Comparison of ENCODE assay signal across 27 cellular contexts in the genomic region with DNA sequence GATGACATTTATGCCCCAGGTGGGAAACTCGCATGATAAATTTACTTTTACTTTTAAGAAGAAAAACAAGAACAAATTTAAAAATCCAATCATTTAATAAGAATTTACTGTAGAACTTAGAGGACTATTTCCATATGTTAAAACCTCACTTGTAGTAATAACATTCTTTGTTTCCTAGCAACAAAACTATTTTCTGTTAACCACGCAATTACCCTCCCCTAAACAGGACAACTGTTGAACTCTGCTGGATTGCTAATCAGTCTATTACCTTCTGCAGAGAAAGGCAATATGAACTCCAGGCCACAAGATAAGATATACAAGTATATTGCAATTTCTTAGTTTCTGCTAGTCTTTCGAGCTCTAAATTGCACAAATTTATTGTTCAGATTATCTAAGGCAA.
DNase-seq lines count a peak whose midpoint lies in the region; ATAC-seq and TF ChIP-seq lines count a peak whose summit lies in the region.
"Had no signal": no experiment of that assay in that cellular context is flagged by ENCODE, and none has a peak within 500 bp of the region (broad histone marks: within the 10 kb centered on the region; RNA-seq: fewer than 3 reads in every experiment).

No MANE protein-coding gene starts in this region.

- CTCF ChIA-PET in AG04449 (lab: Yijun Ruan, JAX) = no interaction called here

- H2AFZ ChIP-seq in GM23338 = no peak overlapping the region
- H2AFZ ChIP-seq: parathyroid adenoma had no signal

- ATAC-seq in GM23338 = no peak
- ATAC-seq in HG03342 (IDR thresholded peaks at IDR 0.05; ENCODE audit: unreplicated experiment) = no peak
- ATAC-seq: activated CD8-positive, alpha-beta T cell treated with anti-CD3 and anti-CD28 coated beads for 36 hours; activated T-helper 17 cell treated with anti-CD3 and anti-CD28 coated beads, Interleukin-2, amount 50 U/mL, for 72 hours; effector memory CD8-positive, alpha-beta T cell; HCT116; Panc1; upper lobe of right lung had no signal

- no peaks in the 10 kb centered on the region for H3K79me2 ChIP-seq in GM23338 (replicated peaks; ENCODE audit: insufficient read depth)
- H3K79me2 ChIP-seq: parathyroid adenoma had no signal

- H3K9me3 ChIP-seq in SK-N-MC (ENCODE audit: low read depth, low read length) (no peaks in the 10 kb centered on the region), tibial artery (no peaks in the 10 kb centered on the region)
- H3K9me3 ChIP-seq: left ventricle myocardium inferior, suprapubic skin, upper lobe of right lung had no signal

- 0 out of 2 replicates have a peak, but pooled peaks cover 2% of the 10 kb centered on the region for H3K9me2 ChIP-seq in GM23338 (ENCODE audit: insufficient read depth)

- POLR2A ChIA-PET in AG04449 (lab: Yijun Ruan, JAX) = no interaction called here

- H3K27me3 ChIP-seq in GM23338 (ENCODE audit: insufficient read depth) = no peaks in the 10 kb centered on the region
- no peaks in the 10 kb centered on the region for H3K27me3 ChIP-seq in tibial artery
- H3K27me3 ChIP-seq: cardiac muscle cell, suprapubic skin, upper lobe of right lung had no signal

- peak; percentile 12 for DNase-seq in AG04449 (ENCODE audit: low read depth, low spot score)
- peak; percentile 1 for DNase-seq in GM23338 (ENCODE audit: low spot score)
- no peak for DNase-seq in SK-N-MC (ENCODE audit: low read depth, low spot score)
- DNase-seq in left kidney (ENCODE audit: low read depth, low spot score) = peak; percentile 7
- DNase-seq in NCI-H345 treated with DMSO at 0.1 percent for 48 hours (lab: John Stamatoyannopoulos, UW; ENCODE audit: unreplicated experiment) = no peak
- no peak for DNase-seq in tibial artery
- DNase-seq: activated CD8-positive, alpha-beta T cell treated with anti-CD3 and anti-CD28 coated beads for 36 hours; activated naive CD4-positive, alpha-beta T cell treated with anti-CD3 and anti-CD28 coated beads, Interleukin-2, amount 50 U/mL, for 16 hours; cortex of kidney; effector memory CD8-positive, alpha-beta T cell; glutamatergic neuron; left ventricle myocardium inferior; MV-4-11; NCI-H1436 treated with DMSO at 0.1 percent for 48 hours; NCI-H524 treated with DMSO at 0.1 percent for 48 hours; Right ventricle myocardium superior; stimulated activated naive CD4-positive, alpha-beta T cell treated with Interleukin-2 at 50 U/mL for 16 hours; upper lobe of right lung had no signal

- no peaks in the 10 kb centered on the region for H3F3A ChIP-seq in GM23338 (replicated peaks; ENCODE audit: low read depth)

- intact Hi-C loops in tibial artery (cut with DNase I; ENCODE audit: low total_unique reads) = no loop called here

- H3K4me1 Mint-ChIP-seq in GM23338 = 0 out of 3 replicates have a peak, but pooled peaks cover 3% of the 10 kb centered on the region
- H3K4me1 Mint-ChIP-seq: activated T-helper 17 cell treated with anti-CD3 and anti-CD28 coated beads, Interleukin-2, amount 50 U/mL, for 72 hours; B cell had no signal

- H3K4me2 ChIP-seq in GM23338 = no peak overlapping the region

- H3K36me3 Mint-ChIP-seq in GM23338 (ENCODE audit: low read depth) = no peaks in the 10 kb centered on the region

- TF ChIP-seq CTCF in AG04449 (IDR thresholded peaks at IDR 0.05; ENCODE audit: insufficient read depth, low read length, missing control alignments) = no peak
- TF ChIP-seq CTCF in GM23338 (conservative IDR thresholded peaks at IDR 0.05; ENCODE audit: low read depth in 2 of 2) = no peak
- TF ChIP-seq CTCF in tibial artery (IDR thresholded peaks at IDR 0.05) = no peak

- H3K27me3 Mint-ChIP-seq in GM23338 (ENCODE audit: insufficient read depth, low read depth, poor library complexity) = no peaks in the 10 kb centered on the region
- H3K27me3 Mint-ChIP-seq: activated CD8-positive, alpha-beta T cell treated with anti-CD3 and anti-CD28 coated beads for 36 hours; activated T-helper 17 cell treated with anti-CD3 and anti-CD28 coated beads, Interleukin-2, amount 50 U/mL, for 72 hours; B cell; effector memory CD8-positive, alpha-beta T cell had no signal

- H3K36me3 ChIP-seq in GM23338 (ENCODE audit: insufficient read depth) = no peaks in the 10 kb centered on the region
- H3K36me3 ChIP-seq in SK-N-MC (ENCODE audit: insufficient read depth, low read length) = no peaks in the 10 kb centered on the region
- H3K36me3 ChIP-seq in tibial artery = no peaks in the 10 kb centered on the region
- H3K36me3 ChIP-seq: cardiac muscle cell, left ventricle myocardium inferior, suprapubic skin, upper lobe of right lung had no signal

- no peak overlapping the region for H3K9ac ChIP-seq in SK-N-MC (ENCODE audit: insufficient read length)
- H3K9ac ChIP-seq: parathyroid adenoma had no signal

- H3K4me1 ChIP-seq in GM23338 (ENCODE audit: insufficient read depth) (no peaks in the 10 kb centered on the region), tibial artery (no peaks in the 10 kb centered on the region)
- H3K4me1 ChIP-seq: left ventricle myocardium inferior, parathyroid adenoma, suprapubic skin, upper lobe of right lung had no signal

- H3K9me3 Mint-ChIP-seq in GM23338 = no peaks in the 10 kb centered on the region
- H3K9me3 Mint-ChIP-seq: activated CD8-positive, alpha-beta T cell treated with anti-CD3 and anti-CD28 coated beads for 36 hours; activated T-helper 17 cell treated with anti-CD3 and anti-CD28 coated beads, Interleukin-2, amount 50 U/mL, for 72 hours had no signal

- no peaks in the 10 kb centered on the region for H4K20me1 ChIP-seq in GM23338 (replicated peaks; ENCODE audit: insufficient read depth)

- H3K27ac Mint-ChIP-seq in GM23338 = no peak overlapping the region
- H3K27ac Mint-ChIP-seq: activated CD8-positive, alpha-beta T cell treated with anti-CD3 and anti-CD28 coated beads for 36 hours; activated T-helper 17 cell treated with anti-CD3 and anti-CD28 coated beads, Interleukin-2, amount 50 U/mL, for 72 hours; B cell; effector memory CD8-positive, alpha-beta T cell had no signal

- H3K4me3 ChIP-seq in AG04449 (ENCODE audit: low read depth, low read length) = no peak overlapping the region
- no peak overlapping the region for H3K4me3 ChIP-seq in GM23338
- H3K4me3 ChIP-seq in SK-N-MC = peak overlapping the region; percentile 14; the same call in 1 of the 2 replicates
- H3K4me3 ChIP-seq in tibial artery = no peak overlapping the region
- H3K4me3 ChIP-seq: cardiac muscle cell, left ventricle myocardium inferior, skin epidermis, suprapubic skin, upper lobe of right lung had no signal

- no peak overlapping the region for H3K4me3 Mint-ChIP-seq in GM23338
- H3K4me3 Mint-ChIP-seq: activated CD8-positive, alpha-beta T cell treated with anti-CD3 and anti-CD28 coated beads for 36 hours; activated T-helper 17 cell treated with anti-CD3 and anti-CD28 coated beads, Interleukin-2, amount 50 U/mL, for 72 hours; B cell; effector memory CD8-positive, alpha-beta T cell had no signal

- H3K27ac ChIP-seq in GM23338 (ENCODE audit: low read depth) = no peak overlapping the region
- no peak overlapping the region for H3K27ac ChIP-seq in SK-N-MC
- no peak overlapping the region for H3K27ac ChIP-seq in tibial artery
- H3K27ac ChIP-seq: cardiac muscle cell, left ventricle myocardium inferior, parathyroid adenoma, skin epidermis, suprapubic skin, upper lobe of right lung had no signal

TF ChIP-seq in GM23338, 12 proteins besides CTCF, POLR2A, EP300 and RAD21 (continues in another document):
- no peak for TF ChIP-seq ZNF114 (CRISPR knock-in tag; IDR thresholded peaks at IDR 0.05)
- TF ChIP-seq EZH2 (IDR thresholded peaks at IDR 0.05; ENCODE audit: low read depth, unreplicated experiment) = no peak

Comparison
In these comparisons a context has a peak if more than half of its experiments do, and no peak if none do; other contexts are left out.
1. DNase-seq: peak in AG04449 (single experiment), GM23338 (single experiment) and left kidney (single experiment); none in SK-N-MC (single experiment), NCI-H345 treated with DMSO at 0.1 percent for 48 hours (single experiment) and tibial artery (0 of 2).